In the genomic region with DNA sequence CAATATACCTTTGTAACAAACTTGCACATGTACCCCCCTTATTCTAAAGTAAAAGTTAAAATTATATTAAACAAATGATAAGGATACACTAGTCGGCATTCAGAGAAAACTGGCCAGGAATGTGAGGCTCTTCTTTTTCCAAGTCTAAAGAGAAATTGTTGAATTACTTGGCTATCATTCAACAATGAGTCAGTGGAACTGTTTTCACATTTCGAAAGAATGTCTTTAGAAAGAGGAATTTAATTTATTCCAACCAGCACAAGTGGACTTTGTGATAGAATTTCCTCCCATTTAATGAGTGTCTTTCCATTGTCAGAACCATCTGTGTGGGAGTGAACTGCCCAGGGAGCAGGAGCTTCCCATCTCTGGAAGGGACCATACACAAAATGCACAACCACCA, we compare ENCODE assay signal across 16 cellular contexts.
DNase-seq lines count a peak whose midpoint lies in the region; ATAC-seq and TF ChIP-seq lines count a peak whose summit lies in the region.
"Had no signal": no experiment of that assay in that cellular context is flagged by ENCODE, and none has a peak within 500 bp of the region (broad histone marks: within the 10 kb centered on the region; RNA-seq: fewer than 3 reads in every experiment).

No MANE protein-coding gene starts in this region.

- ATAC-seq in SK-N-SH treated with all-trans-retinoic acid at 6 μM for 48 hours (peak; percentile 43; the same call in 2 of the 3 replicates), GM18868 (IDR thresholded peaks at IDR 0.05; ENCODE audit: unreplicated experiment) (no peak)
- ATAC-seq: activated CD4-positive, CD25-positive, alpha-beta regulatory T cell treated with anti-CD3 and anti-CD28 coated beads, Interleukin-2, amount 50 U/mL, for 24 hours; activated T-cell treated with anti-CD3 and anti-CD28 coated beads, Interleukin-2, amount 50 U/mL, for 72 hours had no signal

- H3K4me3 ChIP-seq in foreskin fibroblast (ENCODE audit: low read depth in 1 of 2, low read length in 2 of 2) (no peak overlapping the region), retinal pigment epithelial cell (ENCODE audit: low read length) (no peak overlapping the region)
- H3K4me3 ChIP-seq: neural progenitor cell had no signal

- DNase-seq in EH (ENCODE audit: low read depth) (peak; percentile 93), foreskin fibroblast (peak; percentile 46 to 83), retinal pigment epithelial cell (ENCODE audit: low read depth) (peak; percentile 49), HK-2 (ENCODE audit: unreplicated experiment) (no peak), T1000 (lab: John Stamatoyannopoulos, UW) (no peak), NCI-H345 treated with DMSO at 0.1 percent for 48 hours (lab: John Stamatoyannopoulos, UW; ENCODE audit: unreplicated experiment) (no peak)
- DNase-seq: activated T-cell treated with anti-CD3 and anti-CD28 coated beads, Interleukin-2, amount 50 U/mL, for 72 hours; COR-L47; H9; islet precursor cell; NCI-H1694; NK-92 treated with Interleukin-12 subunit alpha and Interleukin-12 subunit beta, amount 100 ng/mL, for 24 hours had no signal

- no peak for TF ChIP-seq CTCF in foreskin fibroblast (IDR thresholded peaks at IDR 0.05; ENCODE audit: low read depth, low read length)
- no peak for TF ChIP-seq CTCF in retinal pigment epithelial cell (conservative IDR thresholded peaks at IDR 0.05; ENCODE audit: low read depth, low read length)

TF ChIP-seq in SK-N-SH treated with all-trans-retinoic acid at 6 μM for 48 hours, 23 proteins besides CTCF, POLR2A, EP300 and RAD21:
- TF ChIP-seq GLIS3 (CRISPR knock-in tag; IDR thresholded peaks at IDR 0.05) (no peak), ARNTL (CRISPR knock-in tag; IDR thresholded peaks at IDR 0.05; ENCODE audit: borderline replicate concordance, low read depth) (no peak), TOX (CRISPR knock-in tag; IDR thresholded peaks at IDR 0.05; ENCODE audit: borderline replicate concordance) (no peak), SNAI2 (CRISPR knock-in tag; IDR thresholded peaks at IDR 0.05) (no peak), TCF4 (CRISPR knock-in tag; IDR thresholded peaks at IDR 0.05; ENCODE audit: borderline replicate concordance) (no peak), ZNF565 (CRISPR knock-in tag; conservative IDR thresholded peaks at IDR 0.05; ENCODE audit: low read depth) (no peak), OSR1 (CRISPR knock-in tag; IDR thresholded peaks at IDR 0.05) (no peak), ISL1 (CRISPR knock-in tag; IDR thresholded peaks at IDR 0.05) (no peak), ZNF70 (CRISPR knock-in tag; IDR thresholded peaks at IDR 0.05) (no peak), ZFP3 (CRISPR knock-in tag; IDR thresholded peaks at IDR 0.05) (no peak), BACH2 (CRISPR knock-in tag; IDR thresholded peaks at IDR 0.05; ENCODE audit: borderline replicate concordance) (no peak)
- TF ChIP-seq, protein P1, sequence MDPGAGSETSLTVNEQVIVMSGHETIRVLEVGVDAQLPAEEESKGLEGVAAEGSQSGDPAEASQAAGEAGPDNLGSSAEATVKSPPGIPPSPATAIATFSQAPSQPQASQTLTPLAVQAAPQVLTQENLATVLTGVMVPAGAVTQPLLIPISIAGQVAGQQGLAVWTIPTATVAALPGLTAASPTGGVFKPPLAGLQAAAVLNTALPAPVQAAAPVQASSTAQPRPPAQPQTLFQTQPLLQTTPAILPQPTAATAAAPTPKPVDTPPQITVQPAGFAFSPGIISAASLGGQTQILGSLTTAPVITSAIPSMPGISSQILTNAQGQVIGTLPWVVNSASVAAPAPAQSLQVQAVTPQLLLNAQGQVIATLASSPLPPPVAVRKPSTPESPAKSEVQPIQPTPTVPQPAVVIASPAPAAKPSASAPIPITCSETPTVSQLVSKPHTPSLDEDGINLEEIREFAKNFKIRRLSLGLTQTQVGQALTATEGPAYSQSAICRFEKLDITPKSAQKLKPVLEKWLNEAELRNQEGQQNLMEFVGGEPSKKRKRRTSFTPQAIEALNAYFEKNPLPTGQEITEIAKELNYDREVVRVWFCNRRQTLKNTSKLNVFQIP (CRISPR knock-in tag; IDR thresholded peaks at IDR 0.05; ENCODE audit: borderline replicate concordance, low read depth) = no peak
- TF ChIP-seq, protein P2, sequence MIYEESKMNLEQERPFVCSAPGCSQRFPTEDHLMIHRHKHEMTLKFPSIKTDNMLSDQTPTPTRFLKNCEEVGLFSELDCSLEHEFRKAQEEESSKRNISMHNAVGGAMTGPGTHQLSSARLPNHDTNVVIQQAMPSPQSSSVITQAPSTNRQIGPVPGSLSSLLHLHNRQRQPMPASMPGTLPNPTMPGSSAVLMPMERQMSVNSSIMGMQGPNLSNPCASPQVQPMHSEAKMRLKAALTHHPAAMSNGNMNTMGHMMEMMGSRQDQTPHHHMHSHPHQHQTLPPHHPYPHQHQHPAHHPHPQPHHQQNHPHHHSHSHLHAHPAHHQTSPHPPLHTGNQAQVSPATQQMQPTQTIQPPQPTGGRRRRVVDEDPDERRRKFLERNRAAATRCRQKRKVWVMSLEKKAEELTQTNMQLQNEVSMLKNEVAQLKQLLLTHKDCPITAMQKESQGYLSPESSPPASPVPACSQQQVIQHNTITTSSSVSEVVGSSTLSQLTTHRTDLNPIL (CRISPR knock-in tag; IDR thresholded peaks at IDR 0.05; ENCODE audit: low read depth) = no peak
- TF ChIP-seq, protein P3, sequence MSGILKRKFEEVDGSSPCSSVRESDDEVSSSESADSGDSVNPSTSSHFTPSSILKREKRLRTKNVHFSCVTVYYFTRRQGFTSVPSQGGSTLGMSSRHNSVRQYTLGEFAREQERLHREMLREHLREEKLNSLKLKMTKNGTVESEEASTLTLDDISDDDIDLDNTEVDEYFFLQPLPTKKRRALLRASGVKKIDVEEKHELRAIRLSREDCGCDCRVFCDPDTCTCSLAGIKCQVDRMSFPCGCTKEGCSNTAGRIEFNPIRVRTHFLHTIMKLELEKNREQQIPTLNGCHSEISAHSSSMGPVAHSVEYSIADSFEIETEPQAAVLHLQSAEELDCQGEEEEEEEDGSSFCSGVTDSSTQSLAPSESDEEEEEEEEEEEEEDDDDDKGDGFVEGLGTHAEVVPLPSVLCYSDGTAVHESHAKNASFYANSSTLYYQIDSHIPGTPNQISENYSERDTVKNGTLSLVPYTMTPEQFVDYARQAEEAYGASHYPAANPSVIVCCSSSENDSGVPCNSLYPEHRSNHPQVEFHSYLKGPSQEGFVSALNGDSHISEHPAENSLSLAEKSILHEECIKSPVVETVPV (CRISPR knock-in tag; IDR thresholded peaks at IDR 0.05) = no peak

Comparison
In these comparisons a context has a peak if more than half of its experiments do, and no peak if none do; other contexts are left out.
1. DNase-seq: peak in EH (single experiment), foreskin fibroblast (2 of 2) and retinal pigment epithelial cell (single experiment); none in HK-2 (single experiment), T1000 (single experiment) and NCI-H345 treated with DMSO at 0.1 percent for 48 hours (single experiment).